14 cellular contexts compared by ENCODE assay signal in genomic region chr10:22697799-22698198, GRCh38.
"Had no signal": no experiment of that assay in that cellular context is flagged by ENCODE, and none has a peak within 500 bp of the region (broad histone marks: within the 10 kb centered on the region; RNA-seq: fewer than 3 reads in every experiment).

No MANE protein-coding gene starts in this region.

- H3K27me3 Mint-ChIP-seq: stimulated activated memory B cell treated with anti-CD40 and anti-IgM and Interleukin-4, amounts not matched to agents 10 μg/mL and 1 μg/mL and 100 μg/mL, for 72 hours had no signal

- H3K27ac Mint-ChIP-seq: neural progenitor cell; stimulated activated memory B cell treated with anti-CD40 and anti-IgM and Interleukin-4, amounts not matched to agents 10 μg/mL and 1 μg/mL and 100 μg/mL, for 72 hours had no signal

- H3K4me3 Mint-ChIP-seq: activated T-cell treated with anti-CD3 and anti-CD28 coated beads, Interleukin-2, amount 50 U/mL, for 4 hours; neural progenitor cell; stimulated activated memory B cell treated with anti-CD40 and anti-IgM and Interleukin-4, amounts not matched to agents 10 μg/mL and 1 μg/mL and 100 μg/mL, for 72 hours had no signal

- H3K27ac ChIP-seq: foreskin keratinocyte, neural progenitor cell, thyroid gland had no signal

- H3K4me1 ChIP-seq: foreskin keratinocyte, neural progenitor cell had no signal

- ATAC-seq: activated T-cell treated with anti-CD3 and anti-CD28 coated beads, Interleukin-2, amount 50 U/mL, for 4 hours; foreskin keratinocyte; stimulated activated memory B cell treated with anti-CD40 and anti-IgM and Interleukin-4, amounts not matched to agents 10 μg/mL and 1 μg/mL and 100 μg/mL, for 72 hours had no signal

- H3K9me3 Mint-ChIP-seq: activated T-cell treated with anti-CD3 and anti-CD28 coated beads, Interleukin-2, amount 50 U/mL, for 4 hours had no signal

- H3K9me3 ChIP-seq: thyroid gland had no signal

- DNase-seq: activated CD4-positive, CD25-positive, alpha-beta regulatory T cell treated with anti-CD3 and anti-CD28 coated beads, Interleukin-2, amount 50 U/mL, for 72 hours; activated gamma-delta T cell; activated T-cell treated with anti-CD3 and anti-CD28 coated beads, Interleukin-2, amount 50 U/mL, for 4 hours; aorta; cortex of kidney; effector CD8-positive, alpha-beta T cell; foreskin keratinocyte; kidney glomerular epithelial cell; stimulated activated CD4-positive, alpha-beta T cell treated with anti-CD3 and anti-CD28 coated beads, Interleukin-2, amount 100 ng/mL, for 48 hours; T1000; thyroid gland had no signal

- H3K36me3 ChIP-seq: neural progenitor cell, thyroid gland had no signal

- FAIRE-seq: urothelium cell line had no signal

- H3K27me3 ChIP-seq: foreskin keratinocyte, neural progenitor cell, thyroid gland had no signal

- H3K4me3 ChIP-seq: neural progenitor cell, thyroid gland had no signal
